27 cellular contexts compared by ENCODE assay signal in genomic region chr13:32098275-32098674, GRCh38.
DNase-seq lines count a peak whose midpoint lies in the region; ATAC-seq, FAIRE-seq and TF ChIP-seq lines count a peak whose summit lies in the region.
"Had no signal": no experiment of that assay in that cellular context is flagged by ENCODE, and none has a peak within 500 bp of the region (broad histone marks: within the 10 kb centered on the region; RNA-seq: fewer than 3 reads in every experiment).

No MANE protein-coding gene starts in this region.

- no peak overlapping the region for H3K4me3 ChIP-seq in bronchial epithelial cell (ENCODE audit: low read depth, low read length)
- no peak overlapping the region for H3K4me3 ChIP-seq in psoas muscle
- no peak overlapping the region for H3K4me3 ChIP-seq in kidney (ENCODE audit: low read length in 2 of 2)
- H3K4me3 ChIP-seq in left lung, result no peak overlapping the region
- H3K4me3 ChIP-seq: A549, SK-N-MC had no signal

- no peaks in the 10 kb centered on the region for H3K9me3 Mint-ChIP-seq in naive thymus-derived CD8-positive, alpha-beta T cell
- H3K9me3 Mint-ChIP-seq: activated naive CD4-positive, alpha-beta T cell treated with anti-CD3 and anti-CD28 coated beads for 36 hours had no signal

- POLR2A ChIA-PET in naive thymus-derived CD8-positive, alpha-beta T cell (lab: Charles Lee), result no interaction called here

- H3K4me1 ChIP-seq in psoas muscle (no peaks in the 10 kb centered on the region), kidney (ENCODE audit: control insufficient read depth in 1 of 2, insufficient read depth in 1 of 2, low read depth in 1 of 2, low read length in 2 of 2) (no peaks in the 10 kb centered on the region), left lung (no peaks in the 10 kb centered on the region)
- H3K4me1 ChIP-seq: A549, BE2C had no signal

- H3K4me3 Mint-ChIP-seq in naive thymus-derived CD8-positive, alpha-beta T cell, result no peak overlapping the region
- H3K4me3 Mint-ChIP-seq: activated naive CD4-positive, alpha-beta T cell treated with anti-CD3 and anti-CD28 coated beads for 36 hours; T-helper 17 cell had no signal

- no peak overlapping the region for H3K27ac ChIP-seq in psoas muscle
- H3K27ac ChIP-seq in kidney (ENCODE audit: low read depth in 2 of 2, low read length in 2 of 2), result no peak overlapping the region
- no peak overlapping the region for H3K27ac ChIP-seq in left lung
- H3K27ac ChIP-seq: A549, SK-N-MC had no signal

- WGBS in psoas muscle, 3 donors, result 80 to 82% (median 81%) methylated on average over 3 of the region's 3 CpGs

- no peaks in the 10 kb centered on the region for H3K4me1 Mint-ChIP-seq in naive thymus-derived CD8-positive, alpha-beta T cell

- no peak overlapping the region for H3K9ac ChIP-seq in kidney (ENCODE audit: low read length in 2 of 2)

- DNase-seq in Right ventricle myocardium superior (no peak), Right ventricle myocardium inferior (ENCODE audit: missing footprints) (no peak), NOMO-1 (lab: John Stamatoyannopoulos, UW; ENCODE audit: unreplicated experiment in 2 of 2) (peak; percentile 13 to 51), bronchial epithelial cell (ENCODE audit: low read depth) (peak; percentile 13), psoas muscle (no peak), kidney (no peak), left lung (no peak)
- DNase-seq in naive thymus-derived CD8-positive, alpha-beta T cell, result no peak
- DNase-seq: activated CD4-positive, alpha-beta T cell treated with anti-CD3 and anti-CD28 coated beads for 48 hours; activated naive CD4-positive, alpha-beta T cell treated with anti-CD3 and anti-CD28 coated beads for 36 hours; activated T-cell treated with anti-CD3 and anti-CD28 coated beads, Interleukin-2, amount 50 U/mL, for 48 hours; amygdala; BE2C; cortex of kidney; Kasumi-1; kidney glomerular epithelial cell; NCI-H1105 treated with DMSO at 0.1 percent for 48 hours; NCI-H2081; NCI-H226; NCI-H82; retina; stimulated activated CD4-positive, alpha-beta T cell treated with anti-CD3 and anti-CD28 coated beads, Interleukin-4, amount 100 ng/mL, for 1 hour; stimulated activated naive CD4-positive, alpha-beta T cell; T-helper 17 cell had no signal

- peaks cover 0 to 10% (median 1%) of the 10 kb centered on the region in 5 donors for H3K27me3 Mint-ChIP-seq in naive thymus-derived CD8-positive, alpha-beta T cell
- H3K27me3 Mint-ChIP-seq: T-helper 17 cell had no signal

- H3K27me3 ChIP-seq in bronchial epithelial cell (ENCODE audit: control insufficient read depth, insufficient read depth, low read length) (no peaks in the 10 kb centered on the region), psoas muscle (ENCODE audit: insufficient read depth in 3 of 3, low read length in 2 of 3) (no peaks in the 10 kb centered on the region), left lung (no peaks in the 10 kb centered on the region)
- H3K27me3 ChIP-seq: BE2C had no signal

- H3K36me3 Mint-ChIP-seq in naive thymus-derived CD8-positive, alpha-beta T cell, result peaks cover 0 to 2% (median 0%) of the 10 kb centered on the region in 3 donors

- no peaks in the 10 kb centered on the region for H3K36me3 ChIP-seq in bronchial epithelial cell (ENCODE audit: control insufficient read depth, insufficient read depth, low read length)
- H3K36me3 ChIP-seq in psoas muscle (ENCODE audit: insufficient read depth in 1 of 2, low read depth in 1 of 2), result peaks cover 0 to 15% of the 10 kb centered on the region in 2 donors
- peaks cover 0 to 4% of the 10 kb centered on the region in 2 donors for H3K36me3 ChIP-seq in kidney (ENCODE audit: control insufficient read depth in 1 of 2, insufficient read depth in 2 of 2, low read length in 2 of 2)
- H3K36me3 ChIP-seq in left lung, result peaks cover 0 to 6% of the 10 kb centered on the region in 2 donors
- H3K36me3 ChIP-seq: BE2C had no signal

- TF ChIP-seq CTCF in bronchial epithelial cell (IDR thresholded peaks at IDR 0.05; ENCODE audit: insufficient read depth, low read length, severe bottlenecking) (no peak), psoas muscle (IDR thresholded peaks at IDR 0.05) (no peak), kidney (IDR thresholded peaks at IDR 0.05; ENCODE audit: borderline replicate concordance, extremely low read depth, insufficient read depth) (no peak), left lung (IDR thresholded peaks at IDR 0.05) (no peak)

- H3K27ac Mint-ChIP-seq in naive thymus-derived CD8-positive, alpha-beta T cell, result no peak overlapping the region
- H3K27ac Mint-ChIP-seq: activated naive CD4-positive, alpha-beta T cell treated with anti-CD3 and anti-CD28 coated beads for 36 hours; T-helper 17 cell had no signal

- intact Hi-C loops in Right ventricle myocardium superior (cut with DNase I), result no loop called here
- intact Hi-C loops in Right ventricle myocardium inferior (cut with DNase I), result no loop called here
- intact Hi-C loops in psoas muscle (cut with DNase I), result no loop called here
- intact Hi-C loops in kidney (cut with DNase I), result no loop called here
- intact Hi-C loops in left lung (cut with DNase I), result no loop called here

- FAIRE-seq in bronchial epithelial cell (lab: Jason Lieb, UNC), result no peak
- no peak for FAIRE-seq in kidney (lab: Jason Lieb, UNC)
- FAIRE-seq: A549, H1 had no signal

- no peaks in the 10 kb centered on the region for H3K9me3 ChIP-seq in psoas muscle
- no peaks in the 10 kb centered on the region for H3K9me3 ChIP-seq in kidney (ENCODE audit: control insufficient read depth in 1 of 2, low read length in 2 of 2)
- H3K9me3 ChIP-seq in left lung, result no peaks in the 10 kb centered on the region
- H3K9me3 ChIP-seq: A549, BE2C had no signal

- ATAC-seq in Right ventricle myocardium superior (ENCODE audit: poor library complexity) (peak; percentile 53), Right ventricle myocardium inferior (no peak), psoas muscle (peak; percentile 21 to 91 (median 62)), left lung (no peak)
- ATAC-seq in naive thymus-derived CD8-positive, alpha-beta T cell, result no peak
- ATAC-seq: A549, T-helper 17 cell had no signal

Comparison
In these comparisons a context has a peak if more than half of its experiments do, and no peak if none do; other contexts are left out.
1. ATAC-seq: peak in Right ventricle myocardium superior (single experiment) and psoas muscle (4 of 4); none in Right ventricle myocardium inferior (single experiment), left lung (single experiment) and naive thymus-derived CD8-positive, alpha-beta T cell (0 of 2).
2. DNase-seq: peak in NOMO-1 (2 of 2) and bronchial epithelial cell (single experiment); none in Right ventricle myocardium superior (single experiment), Right ventricle myocardium inferior (single experiment), psoas muscle (0 of 2), kidney (single experiment), left lung (0 of 2) and naive thymus-derived CD8-positive, alpha-beta T cell (0 of 10).